ENCODE assay signal across 8 cellular contexts in genomic region chr16:67719778-67720144, GRCh38. TPM values are rescaled to one million over a fixed set of nuclear protein-coding genes. Genes with fewer than 3 reads are reported as not detected.
DNase-seq lines count a peak whose midpoint lies in the region; ATAC-seq and TF ChIP-seq lines count a peak whose summit lies in the region.

No MANE protein-coding gene starts in this region.

- no peak for TF ChIP-seq CTCF in foreskin keratinocyte (conservative IDR thresholded peaks at IDR 0.05)

- DNase-seq in COLO668 (lab: John Stamatoyannopoulos, UW; ENCODE audit: unreplicated experiment) (peak; percentile 16), MV-4-11 (lab: John Stamatoyannopoulos, UW) (peak; percentile 36), foreskin keratinocyte (peak in 1 of 2 donors; percentile 28), middle frontal gyrus (ENCODE audit: extremely low spot score, low spot score) (no peak)
- peak; percentile 7 for DNase-seq in activated T-helper 1 cell treated with anti-CD3 and anti-CD28 coated beads, Interleukin-12 subunit alpha, Interleukin-12 subunit beta, Interleukin-2, Interleukin-4 antibody, amounts not matched to agents 30 ng/mL and 10 ng/mL and 1 ng/mL, durations not matched to agents 14 hours and 24 hours and 36 hours (ENCODE audit: low spot score)
- DNase-seq in naive thymus-derived CD8-positive, alpha-beta T cell = peak in 1 of 10 donors; percentile 3

- H3K4me1 Mint-ChIP-seq in activated T-helper 1 cell treated with anti-CD3 and anti-CD28 coated beads, Interleukin-12 subunit alpha, Interleukin-12 subunit beta, Interleukin-2, Interleukin-4 antibody, amounts not matched to agents 30 ng/mL and 10 ng/mL and 1 ng/mL, durations not matched to agents 14 hours and 24 hours and 36 hours (ENCODE audit: low read depth) = peaks cover 33% of the 10 kb centered on the region
- H3K4me1 Mint-ChIP-seq in naive thymus-derived CD8-positive, alpha-beta T cell = peaks cover 20 to 40% (median 33%) of the 10 kb centered on the region in 4 donors

- no peaks in the 10 kb centered on the region for H3K27me3 ChIP-seq in foreskin keratinocyte

- H3K36me3 Mint-ChIP-seq in activated T-helper 1 cell treated with anti-CD3 and anti-CD28 coated beads, Interleukin-12 subunit alpha, Interleukin-12 subunit beta, Interleukin-2, Interleukin-4 antibody, amounts not matched to agents 30 ng/mL and 10 ng/mL and 1 ng/mL, durations not matched to agents 14 hours and 24 hours and 36 hours (ENCODE audit: low read depth) = peaks cover 18% of the 10 kb centered on the region
- peaks cover 0 to 1% (median 0%) of the 10 kb centered on the region in 3 donors for H3K36me3 Mint-ChIP-seq in naive thymus-derived CD8-positive, alpha-beta T cell

- intact Hi-C loops in activated T-helper 1 cell treated with anti-CD3 and anti-CD28 coated beads, Interleukin-12 subunit alpha, Interleukin-12 subunit beta, Interleukin-2, Interleukin-4 antibody, amounts not matched to agents 30 ng/mL and 10 ng/mL and 1 ng/mL, durations not matched to agents 14 hours and 24 hours and 36 hours (cut with micrococcal nuclease) = loop anchor here (1.0 to 2.0 kb wide), 11 partner anchors 51 to 1619 kb away; partner anchors contain the start of genes ACD, ATP6V0D1, COG8 and FHOD1

- peaks cover 22% of the 10 kb centered on the region for H3K4me1 ChIP-seq in foreskin keratinocyte

- POLR2A ChIA-PET in naive thymus-derived CD8-positive, alpha-beta T cell (lab: Charles Lee) = interaction anchor here (0.8 to 1.9 kb wide), 7 partner anchors 10 to 173 kb away, joined by 3 to 10 read pairs (median 4); partner anchors contain the start of genes ACD, C16orf86, ENKD1 and PARD6A

- ATAC-seq in GM21528 (IDR thresholded peaks at IDR 0.05; ENCODE audit: low FRiP score, unreplicated experiment) (peak; percentile 23), foreskin keratinocyte (no peak), GM21825 (IDR thresholded peaks at IDR 0.05; ENCODE audit: unreplicated experiment) (no peak)
- ATAC-seq in naive thymus-derived CD8-positive, alpha-beta T cell = peak; percentile 39

- H3K4me3 Mint-ChIP-seq in activated T-helper 1 cell treated with anti-CD3 and anti-CD28 coated beads, Interleukin-12 subunit alpha, Interleukin-12 subunit beta, Interleukin-2, Interleukin-4 antibody, amounts not matched to agents 30 ng/mL and 10 ng/mL and 1 ng/mL, durations not matched to agents 14 hours and 24 hours and 36 hours = peak overlapping the region; percentile 96
- peak overlapping the region; percentile 90 to 99 (median 98) for H3K4me3 Mint-ChIP-seq in naive thymus-derived CD8-positive, alpha-beta T cell

- H3K9me3 Mint-ChIP-seq in activated T-helper 1 cell treated with anti-CD3 and anti-CD28 coated beads, Interleukin-12 subunit alpha, Interleukin-12 subunit beta, Interleukin-2, Interleukin-4 antibody, amounts not matched to agents 30 ng/mL and 10 ng/mL and 1 ng/mL, durations not matched to agents 14 hours and 24 hours and 36 hours = no peaks in the 10 kb centered on the region
- no peaks in the 10 kb centered on the region for H3K9me3 Mint-ChIP-seq in naive thymus-derived CD8-positive, alpha-beta T cell

- H3K27ac Mint-ChIP-seq in activated T-helper 1 cell treated with anti-CD3 and anti-CD28 coated beads, Interleukin-12 subunit alpha, Interleukin-12 subunit beta, Interleukin-2, Interleukin-4 antibody, amounts not matched to agents 30 ng/mL and 10 ng/mL and 1 ng/mL, durations not matched to agents 14 hours and 24 hours and 36 hours = peak overlapping the region; percentile 94
- peak overlapping the region; percentile 85 to 99 (median 98) for H3K27ac Mint-ChIP-seq in naive thymus-derived CD8-positive, alpha-beta T cell

- no peaks in the 10 kb centered on the region for H3K27me3 Mint-ChIP-seq in activated T-helper 1 cell treated with anti-CD3 and anti-CD28 coated beads, Interleukin-12 subunit alpha, Interleukin-12 subunit beta, Interleukin-2, Interleukin-4 antibody, amounts not matched to agents 30 ng/mL and 10 ng/mL and 1 ng/mL, durations not matched to agents 14 hours and 24 hours and 36 hours (ENCODE audit: insufficient read depth)
- H3K27me3 Mint-ChIP-seq in naive thymus-derived CD8-positive, alpha-beta T cell = no peaks in the 10 kb centered on the region

- peak overlapping the region; percentile 29 for H3K27ac ChIP-seq in foreskin keratinocyte

RNA-seq across cellular contexts. Expression of gene GFOD2, which starts 0.6 kb away (rescaled TPM):
- total RNA-seq in activated T-helper 1 cell treated with anti-CD3 and anti-CD28 coated beads, Interleukin-12 subunit alpha, Interleukin-12 subunit beta, Interleukin-2, Interleukin-4 antibody, amounts not matched to agents 30 ng/mL and 10 ng/mL and 1 ng/mL, durations not matched to agents 14 hours and 24 hours and 36 hours = 19.6 and 20.3 TPM in 2 replicates
- 16.7 and 17.1 TPM in 2 replicates for total RNA-seq in foreskin keratinocyte
- polyA plus RNA-seq in foreskin keratinocyte = 14.7 and 14.9 TPM in 2 replicates
- 10 to 100 TPM; 12.7 to 13.0 TPM for total RNA-seq in naive thymus-derived CD8-positive, alpha-beta T cell
- 10 to 100 TPM in 1 of 3 donors, 1 to 10 TPM in 2; 6.0 to 10.9 (median 6.5) TPM for polyA plus RNA-seq in naive thymus-derived CD8-positive, alpha-beta T cell

RNA-seq across cellular contexts. Expression of gene C16orf86, which starts 53.1 kb away (rescaled TPM):
- total RNA-seq in activated T-helper 1 cell treated with anti-CD3 and anti-CD28 coated beads, Interleukin-12 subunit alpha, Interleukin-12 subunit beta, Interleukin-2, Interleukin-4 antibody, amounts not matched to agents 30 ng/mL and 10 ng/mL and 1 ng/mL, durations not matched to agents 14 hours and 24 hours and 36 hours = 0.86 and 1.4 TPM in 2 replicates
- 1.2 and 1.3 TPM in 2 replicates for total RNA-seq in foreskin keratinocyte
- 1.7 and 2.0 TPM in 2 replicates for polyA plus RNA-seq in foreskin keratinocyte
- 1 to 10 TPM; 4.7 to 6.1 TPM for total RNA-seq in naive thymus-derived CD8-positive, alpha-beta T cell
- 1 to 10 TPM; 4.3 to 5.1 (median 4.3) TPM for polyA plus RNA-seq in naive thymus-derived CD8-positive, alpha-beta T cell

RNA-seq across cellular contexts. Expression of gene ENKD1, which starts 53.2 kb away (rescaled TPM):
- 11.0 and 11.8 TPM in 2 replicates for total RNA-seq in activated T-helper 1 cell treated with anti-CD3 and anti-CD28 coated beads, Interleukin-12 subunit alpha, Interleukin-12 subunit beta, Interleukin-2, Interleukin-4 antibody, amounts not matched to agents 30 ng/mL and 10 ng/mL and 1 ng/mL, durations not matched to agents 14 hours and 24 hours and 36 hours
- 19.1 and 19.5 TPM in 2 replicates for total RNA-seq in foreskin keratinocyte
- polyA plus RNA-seq in foreskin keratinocyte = 24.0 and 24.5 TPM in 2 replicates
- 1 to 10 TPM; 7.5 to 8.4 TPM for total RNA-seq in naive thymus-derived CD8-positive, alpha-beta T cell
- polyA plus RNA-seq in naive thymus-derived CD8-positive, alpha-beta T cell = 1 to 10 TPM; 1.5 to 2.8 (median 1.6) TPM

RNA-seq across cellular contexts. Expression of gene PARD6A, which starts 59.0 kb away (rescaled TPM):
- total RNA-seq in activated T-helper 1 cell treated with anti-CD3 and anti-CD28 coated beads, Interleukin-12 subunit alpha, Interleukin-12 subunit beta, Interleukin-2, Interleukin-4 antibody, amounts not matched to agents 30 ng/mL and 10 ng/mL and 1 ng/mL, durations not matched to agents 14 hours and 24 hours and 36 hours = 13.4 and 16.1 TPM in 2 replicates
- 1.1 TPM in 2 replicates for total RNA-seq in foreskin keratinocyte
- 1.1 and 1.6 TPM in 2 replicates for polyA plus RNA-seq in foreskin keratinocyte
- 1 to 10 TPM; 4.3 to 6.0 TPM for total RNA-seq in naive thymus-derived CD8-positive, alpha-beta T cell
- 10 to 100 TPM; 10.6 to 13.3 (median 11.2) TPM for polyA plus RNA-seq in naive thymus-derived CD8-positive, alpha-beta T cell

RNA-seq across cellular contexts. Expression of gene ACD, which starts 59.7 kb away (rescaled TPM):
- total RNA-seq in activated T-helper 1 cell treated with anti-CD3 and anti-CD28 coated beads, Interleukin-12 subunit alpha, Interleukin-12 subunit beta, Interleukin-2, Interleukin-4 antibody, amounts not matched to agents 30 ng/mL and 10 ng/mL and 1 ng/mL, durations not matched to agents 14 hours and 24 hours and 36 hours = 56.7 and 59.1 TPM in 2 replicates
- 46.1 and 46.2 TPM in 2 replicates for total RNA-seq in foreskin keratinocyte
- 51.3 and 59.1 TPM in 2 replicates for polyA plus RNA-seq in foreskin keratinocyte
- total RNA-seq in naive thymus-derived CD8-positive, alpha-beta T cell = 10 to 100 TPM; 41.8 to 46.6 TPM
- polyA plus RNA-seq in naive thymus-derived CD8-positive, alpha-beta T cell = 10 to 100 TPM; 24.6 to 38.1 (median 28.2) TPM

Comparison
In these comparisons a context has a peak if more than half of its experiments do, and no peak if none do; other contexts are left out.
1. ATAC-seq: peak in GM21528 (single experiment) and naive thymus-derived CD8-positive, alpha-beta T cell (2 of 2); none in foreskin keratinocyte (single experiment) and GM21825 (single experiment).